ENCODE assay signal across 19 cellular contexts in the genomic region with DNA sequence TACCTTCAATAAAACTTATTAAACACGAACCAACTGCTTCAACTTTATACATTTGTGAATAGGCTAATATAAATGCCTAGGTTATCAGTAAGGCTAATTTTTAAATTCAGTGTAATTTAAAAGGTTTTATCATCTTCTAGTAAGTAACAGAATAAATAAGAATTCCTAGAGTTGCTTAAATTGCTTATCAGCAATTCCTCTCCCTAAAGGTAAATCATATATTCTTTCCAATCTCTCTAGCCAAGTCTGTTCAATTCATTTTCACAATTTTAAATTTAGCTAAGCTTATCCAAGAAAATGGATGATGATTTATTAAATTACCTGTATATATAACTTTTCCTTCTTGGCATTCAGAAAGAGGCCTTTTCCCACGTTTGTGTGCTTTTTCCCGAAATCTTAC. TPM values are rescaled to one million over a fixed set of nuclear protein-coding genes. Genes with fewer than 3 reads are reported as not detected.
DNase-seq lines count a peak whose midpoint lies in the region; ATAC-seq, FAIRE-seq and TF ChIP-seq lines count a peak whose summit lies in the region.
"Had no signal": no experiment of that assay in that cellular context is flagged by ENCODE, and none has a peak within 500 bp of the region (broad histone marks: within the 10 kb centered on the region; RNA-seq: fewer than 3 reads in every experiment).

No MANE protein-coding gene starts in this region.

- H3K4me3 ChIP-seq in HepG2 (replicated peaks in 1 of 3; ENCODE audit: insufficient read depth in 1 of 3, low read depth in 2 of 3, low read length in 3 of 3) (peak overlapping the region in 1 of 3 experiments; percentile 26; a peak in 2 of 6 replicates), right lobe of liver (no peak overlapping the region), OCI-LY7 (ENCODE audit: low read depth, low read length, poor library complexity, severe bottlenecking) (peak overlapping the region; percentile 16), K562 (peak overlapping the region; percentile 12; the same call in 1 of the 2 replicates), SJCRH30 (no peak overlapping the region)
- H3K4me3 ChIP-seq: BLaER1 had no signal

- H2AFZ ChIP-seq in HepG2 (ENCODE audit: low read length) (no peak overlapping the region), OCI-LY7 (ENCODE audit: low read length) (no peak overlapping the region), K562 (ENCODE audit: low read depth, low read length) (no peak overlapping the region)

- TF ChIP-seq RAD21 in HepG2 (CRISPR knock-in tag; IDR thresholded peaks at IDR 0.05) = no peak
- TF ChIP-seq RAD21 in K562 (CRISPR knock-in tag; conservative IDR thresholded peaks at IDR 0.05 in 1 of 2, IDR thresholded peaks at IDR 0.05 in 1 of 2) = no peak

- H3K27me3 ChIP-seq in HepG2 (ENCODE audit: control insufficient read depth in 1 of 2, insufficient read depth in 2 of 2, low read length in 2 of 2) (no peaks in the 10 kb centered on the region; a peak in 1 of 5 replicates), right lobe of liver (no peaks in the 10 kb centered on the region), K562 (ENCODE audit: control insufficient read depth in 2 of 2, insufficient read depth in 2 of 2, low read length in 2 of 2) (no peaks in the 10 kb centered on the region), SJCRH30 (no peaks in the 10 kb centered on the region)
- H3K27me3 ChIP-seq: BLaER1 had no signal

- H3K27ac ChIP-seq in HepG2 (ENCODE audit: extremely low read length, insufficient read depth, low read length) = no peak overlapping the region
- H3K27ac ChIP-seq in right lobe of liver = no peak overlapping the region
- no peak overlapping the region for H3K27ac ChIP-seq in OCI-LY7 (ENCODE audit: low read depth, low read length, poor library complexity, severe bottlenecking)
- H3K27ac ChIP-seq in K562 (ENCODE audit: extremely low read depth, low read depth, low read length) = no peak overlapping the region
- H3K27ac ChIP-seq in SJCRH30 = no peak overlapping the region
- H3K27ac ChIP-seq: BLaER1, HL-60 had no signal

- no peak for TF ChIP-seq POLR2A in HepG2 (IDR thresholded peaks at IDR 0.05; ENCODE audit: insufficient read depth in 1 of 2, low read depth in 2 of 2, low read length in 2 of 2)
- TF ChIP-seq POLR2A in right lobe of liver (IDR thresholded peaks at IDR 0.05) = no peak
- no peak for TF ChIP-seq POLR2A in K562 (conservative IDR thresholded peaks at IDR 0.05)

- H3K36me3 ChIP-seq in HepG2 (replicated peaks in 1 of 2; ENCODE audit: control insufficient read depth in 1 of 2, insufficient read depth in 2 of 2, low read length in 2 of 2) (peaks cover 2 to 5% of the 10 kb centered on the region in 2 experiments; a peak in 2 of 5 replicates), right lobe of liver (no peaks in the 10 kb centered on the region), OCI-LY7 (ENCODE audit: insufficient read depth, low read length) (peaks cover 36% of the 10 kb centered on the region), K562 (ENCODE audit: control insufficient read depth, insufficient read depth, low read length) (peaks cover 47% of the 10 kb centered on the region), SJCRH30 (peaks cover 18% of the 10 kb centered on the region; the same call in 1 of the 2 replicates)

- H3K9me3 ChIP-seq in HepG2 (ENCODE audit: low read length) (no peaks in the 10 kb centered on the region), right lobe of liver (no peaks in the 10 kb centered on the region), OCI-LY7 (ENCODE audit: low read length) (peaks cover 8% of the 10 kb centered on the region; the same call in 1 of the 2 replicates), K562 (replicated peaks; ENCODE audit: control insufficient read depth, insufficient read depth, low read depth, low read length) (peaks cover 5% of the 10 kb centered on the region; the same call in 1 of the 2 replicates), SJCRH30 (replicated peaks) (0 out of 2 replicates have a peak, but pooled peaks cover 2% of the 10 kb centered on the region)
- H3K9me3 ChIP-seq: Caco-2 had no signal

- H3K9me1 ChIP-seq in K562 (ENCODE audit: control insufficient read depth, insufficient read depth, low read length) = no peaks in the 10 kb centered on the region

- CTCF ChIA-PET in HepG2 (lab: Yijun Ruan, JAX; ENCODE audit: low intra/inter-chr PET ratio, low total read pairs) = no interaction called here
- CTCF ChIA-PET in OCI-LY7 (lab: Charles Lee; ENCODE audit: unreplicated experiment) = no interaction called here
- CTCF ChIA-PET in K562 (lab: Yijun Ruan, JAX; ENCODE audit: low intra/inter-chr PET ratio) = no interaction called here

- H3K4me1 ChIP-seq in HepG2 (ENCODE audit: insufficient read depth, low read length) (peaks cover 63% of the 10 kb centered on the region), right lobe of liver (peaks cover 0 to 6% (median 3%) of the 10 kb centered on the region in 4 donors), OCI-LY7 (ENCODE audit: insufficient read depth, low read length, poor library complexity, severe bottlenecking) (peaks cover 26% of the 10 kb centered on the region), K562 (replicated peaks in 1 of 2; ENCODE audit: control insufficient read depth in 2 of 2, insufficient read depth in 2 of 2, low read length in 2 of 2) (peaks cover 4 to 6% of the 10 kb centered on the region in 2 experiments; a peak in 3 of 5 replicates), SJCRH30 (no peaks in the 10 kb centered on the region)
- H3K4me1 ChIP-seq: Caco-2 had no signal

- TF ChIP-seq EP300 in HepG2 (IDR thresholded peaks at IDR 0.05; ENCODE audit: low read depth in 2 of 2, low read length in 2 of 2) (no peak), HepG2 (CRISPR knock-in tag; IDR thresholded peaks at IDR 0.05; ENCODE audit: borderline replicate concordance) (no peak), K562 (IDR thresholded peaks at IDR 0.05; ENCODE audit: low read length) (no peak)

- DNase-seq in HepG2 (ENCODE audit: low spot score) (no peak), right lobe of liver (no peak), OCI-LY7 (ENCODE audit: low spot score) (no peak), K562 (ENCODE audit: extremely low read depth in 1 of 4, low spot score in 3 of 4) (no peak), NCI-H524 (lab: John Stamatoyannopoulos, UW) (no peak), SJCRH30 (no peak)
- DNase-seq: 8988T; AML-193; Caco-2; CD8-positive, alpha-beta memory T cell; DND-41; GF-D8; HCEC 1CT; HFFc6 had no signal

- in situ Hi-C loops in HepG2 (cut with HindIII; ENCODE audit: extremely low pct_ligation_motif_present, low pct_unique_long_range_greater_than_20kb) = no loop called here
- in situ Hi-C loops in K562 (cut with MboI) = no loop called here

- intact Hi-C loops in HepG2 (cut with micrococcal nuclease; ENCODE audit: unreplicated experiment) = loop anchor here (10.0 kb wide), 1 partner anchor 241 kb away; no protein-coding TSS in a partner anchor
- intact Hi-C loops in right lobe of liver (cut with DNase I) = no loop called here
- intact Hi-C loops in OCI-LY7 (cut with micrococcal nuclease; ENCODE audit: unreplicated experiment) = no loop called here
- intact Hi-C loops in K562 (cut with micrococcal nuclease) = no loop called here

- WGBS in HepG2 (ENCODE audit: low lambda C conversion rate) = 97% methylated on average over 3 of the region's 3 CpGs
- WGBS in right lobe of liver (ENCODE audit: insufficient coverage, low coverage, low lambda C conversion rate, missing lambda C conversion rate) = 85% methylated on average over 3 of the region's 3 CpGs
- 59% methylated on average over 3 of the region's 3 CpGs for WGBS in K562 (ENCODE audit: insufficient coverage, low coverage, missing lambda C conversion rate)

- peaks cover 19% of the 10 kb centered on the region for H3K79me2 ChIP-seq in HepG2 (ENCODE audit: insufficient read depth, low read length)
- peaks cover 67% of the 10 kb centered on the region for H3K79me2 ChIP-seq in OCI-LY7 (ENCODE audit: insufficient read depth, low read depth, low read length)
- H3K79me2 ChIP-seq in K562 (ENCODE audit: control insufficient read depth, insufficient read depth, low read length) = peaks cover 73% of the 10 kb centered on the region

- H4K20me1 ChIP-seq in HepG2 (ENCODE audit: insufficient read depth, low read length) (no peaks in the 10 kb centered on the region), OCI-LY7 (ENCODE audit: insufficient read depth, low read length) (no peaks in the 10 kb centered on the region), K562 (replicated peaks; ENCODE audit: control insufficient read depth, insufficient read depth, low read length) (no peaks in the 10 kb centered on the region)
- H4K20me1 ChIP-seq: BLaER1 had no signal

- no TSS peak for BruUV-seq in HepG2 (replicated peaks; lab: Mats Ljungman, UMichigan)
- no TSS peak for BruUV-seq in OCI-LY7 (replicated peaks; lab: Mats Ljungman, UMichigan)
- no TSS peak for BruUV-seq in K562 (replicated peaks; lab: Mats Ljungman, UMichigan)

- H3K9me2 ChIP-seq in OCI-LY7 (ENCODE audit: insufficient read depth, low read length) = no peaks in the 10 kb centered on the region

- no peak for ATAC-seq in HepG2
- no peak for ATAC-seq in right lobe of liver
- no peak for ATAC-seq in K562
- no peak for ATAC-seq in GM19351 (IDR thresholded peaks at IDR 0.05; ENCODE audit: unreplicated experiment)
- no peak for ATAC-seq in GM18520 (IDR thresholded peaks at IDR 0.05; ENCODE audit: unreplicated experiment)

- H3K4me2 ChIP-seq in HepG2 (ENCODE audit: low read depth, low read length) (peak overlapping the region; percentile 49), OCI-LY7 (ENCODE audit: low read length) (peak overlapping the region; percentile 39), K562 (ENCODE audit: insufficient read depth, low read length) (peak overlapping the region; percentile 40; the same call in 1 of the 2 replicates)

- no peak overlapping the region for H3K9ac ChIP-seq in HepG2 (ENCODE audit: insufficient read depth, low read depth, low read length)
- 0 out of 4 replicates have a peak overlapping the region, but pooled peaks of 1 of the 2 experiments have one; percentile 9 for H3K9ac ChIP-seq in K562 (ENCODE audit: insufficient read depth in 1 of 2, low read depth in 2 of 2, low read length in 2 of 2)
- H3K9ac ChIP-seq: BLaER1 had no signal

- FAIRE-seq in HepG2 (lab: Jason Lieb, UNC) (no peak), K562 (lab: Jason Lieb, UNC) (no peak)
- FAIRE-seq: H1 had no signal

- POLR2A ChIA-PET in HepG2 (lab: Yijun Ruan, JAX) (no interaction called here), OCI-LY7 (lab: Charles Lee) (no interaction called here), K562 (lab: Yijun Ruan, JAX) (no interaction called here)

- TF ChIP-seq CTCF in HepG2 (CRISPR knock-in tag; IDR thresholded peaks at IDR 0.05) (no peak), right lobe of liver (IDR thresholded peaks at IDR 0.05) (no peak), OCI-LY7 (conservative IDR thresholded peaks at IDR 0.05; ENCODE audit: low read length) (no peak), K562 (IDR thresholded peaks at IDR 0.05 in 2 of 3, conservative IDR thresholded peaks at IDR 0.05 in 1 of 3; ENCODE audit: insufficient read depth in 2 of 3, low read depth in 1 of 3, low read length in 3 of 3) (no peak)

RNA-seq across cellular contexts. Expression of a gene that starts 4.6 kb away (rescaled TPM):
- total RNA-seq in HepG2 (2016; rRNA removed; fragmentation: Illumina TruSeq; extraction: Trizol) (37.6 and 92.7 TPM in 2 replicates), right lobe of liver (1 to 10 TPM; 3.9 to 9.1 (median 5.0) TPM), OCI-LY7 (2022) (23.3 and 27.0 TPM in 2 replicates), K562 (2014; rRNA removed) (14.9 and 15.3 TPM in 2 replicates), K562 (2014; rRNA removed; fragmentation: Illumina TruSeq; extraction: Trizol) (53.3 and 64.3 TPM in 2 replicates), K562 (2015; rRNA removed; fragmentation: Illumina TruSeq; extraction: Trizol) (37.0 and 43.2 TPM in 2 replicates), K562 (2021) (25.2 and 29.0 TPM in 2 replicates)
- total RNA-seq in HepG2 (2016; cell fraction: cytosol; rRNA removed; fragmentation: Illumina TruSeq; extraction: Trizol; ENCODE audit: low read depth) = 2.4 and 3.7 TPM in 2 replicates
- total RNA-seq in HepG2 (2016; cell fraction: insoluble cytoplasmic fraction; rRNA removed; fragmentation: Illumina TruSeq; extraction: Trizol) = 36.1 and 88.7 TPM in 2 replicates
- 7.3 and 12.5 TPM in 2 replicates for total RNA-seq in HepG2 (2016; cell fraction: membrane; rRNA removed; fragmentation: Illumina TruSeq; extraction: Trizol)
- total RNA-seq in HepG2 (2016; cell fraction: nucleus; rRNA removed; fragmentation: Illumina TruSeq; extraction: Trizol) = 42.5 and 43.7 TPM in 2 replicates
- polyA plus RNA-seq in HepG2 (2011; rRNA removed) (5.9 and 6.5 TPM in 2 replicates), K562 (2011; rRNA removed) (23.6 and 27.5 TPM in 2 replicates), K562 (2014; fragmentation: Illumina TruSeq; extraction: Trizol) (15.5 and 19.3 TPM in 2 replicates), K562 (2014; fragmentation: Nextera tagmentation; extraction: Ambion mirVana) (10 to 100 TPM; 11.4 to 46.0 TPM), K562 (2014; rRNA removed) (10.8 and 12.7 TPM in 2 replicates)
- 1.8 and 3.3 TPM in 2 replicates for polyA plus RNA-seq in HepG2 (2011; cell fraction: cytosol; rRNA removed)
- polyA plus RNA-seq in HepG2 (2011; cell fraction: nucleus; rRNA removed) = 4.8 and 5.9 TPM in 2 replicates
- polyA plus RNA-seq in HepG2 (2012) = 4.2 and 7.6 TPM in 2 replicates
- 0.45 and 0.97 TPM in 2 replicates for polyA plus RNA-seq in HepG2 (2016; cell fraction: cytosol; fragmentation: Illumina TruSeq; extraction: Trizol; ENCODE audit: low read depth)
- 16.9 and 17.6 TPM in 2 replicates for polyA plus RNA-seq in HepG2 (2016; cell fraction: insoluble cytoplasmic fraction; fragmentation: Illumina TruSeq; extraction: Trizol; ENCODE audit: low read depth)
- polyA plus RNA-seq in HepG2 (2016; cell fraction: membrane; fragmentation: Illumina TruSeq; extraction: Trizol; ENCODE audit: low read depth) = 1.9 and 2.3 TPM in 2 replicates
- 13.4 and 13.5 TPM in 2 replicates for polyA plus RNA-seq in HepG2 (2016; cell fraction: nucleus; fragmentation: Illumina TruSeq; extraction: Trizol; ENCODE audit: insufficient read depth, low read depth)
- 11.6 and 18.1 TPM in 2 replicates for polyA minus RNA-seq in HepG2 (2011; rRNA and poly(A)+ RNA removed; ENCODE audit: low replicate concordance)
- polyA minus RNA-seq in HepG2 (2011; cell fraction: cytosol; rRNA and poly(A)+ RNA removed) = 9.5 and 12.3 TPM in 2 replicates
- polyA minus RNA-seq in HepG2 (2011; cell fraction: nucleus; rRNA and poly(A)+ RNA removed) = 34.6 and 35.0 TPM in 2 replicates
- total RNA-seq in OCI-LY7 (2014; rRNA removed; shearing (Covaris generic)) = 20.5 and 21.1 TPM in 2 replicates
- 11.5 and 61.1 TPM in 2 replicates for total RNA-seq in K562 (2011; cell fraction: chromatin; rRNA removed; ENCODE audit: low replicate concordance)
- 4.5 and 7.2 TPM in 2 replicates for total RNA-seq in K562 (2011; cell fraction: nucleolus; rRNA removed)
- 15.5 and 28.9 TPM in 2 replicates for total RNA-seq in K562 (2011; cell fraction: nucleoplasm; rRNA removed)
- polyA plus RNA-seq in K562 (2011; cell fraction: cytosol; rRNA removed) = 3.2 and 7.9 TPM in 2 replicates
- 14.0 and 21.1 TPM in 2 replicates for polyA plus RNA-seq in K562 (2011; cell fraction: nucleus; rRNA removed)
- 5.7 and 9.9 TPM in 2 replicates for polyA plus RNA-seq in K562 (2012)
- 76.5 and 84.5 TPM in 2 replicates for polyA minus RNA-seq in K562 (2011; rRNA and poly(A)+ RNA removed)
- polyA minus RNA-seq in K562 (2011; cell fraction: cytosol; rRNA and poly(A)+ RNA removed) = 12.7 and 21.4 TPM in 2 replicates
- 15.5 and 28.7 TPM in 2 replicates for polyA minus RNA-seq in K562 (2011; cell fraction: nucleus; rRNA and poly(A)+ RNA removed)
- total RNA-seq in SJCRH30 (2014; rRNA removed; shearing (Covaris generic)) = 29.2 and 35.7 TPM in 2 replicates

RNA-seq across cellular contexts. Expression of a gene that starts 4.7 kb away (rescaled TPM):
- total RNA-seq in HepG2 (2016; rRNA removed; fragmentation: Illumina TruSeq; extraction: Trizol) (7.1 and 8.4 TPM in 2 replicates), right lobe of liver (10 to 100 TPM in 2 of 6 experiments, 1 to 10 TPM in 4; 6.5 to 16.0 (median 9.3) TPM), OCI-LY7 (2022) (28.9 and 31.7 TPM in 2 replicates), K562 (2014; rRNA removed) (11.0 and 13.8 TPM in 2 replicates), K562 (2014; rRNA removed; fragmentation: Illumina TruSeq; extraction: Trizol) (22.3 and 22.7 TPM in 2 replicates), K562 (2015; rRNA removed; fragmentation: Illumina TruSeq; extraction: Trizol) (17.5 and 18.8 TPM in 2 replicates), K562 (2021) (14.5 and 14.7 TPM in 2 replicates)
- 2.5 and 3.7 TPM in 2 replicates for total RNA-seq in HepG2 (2016; cell fraction: cytosol; rRNA removed; fragmentation: Illumina TruSeq; extraction: Trizol; ENCODE audit: low read depth)
- 6.7 and 8.5 TPM in 2 replicates for total RNA-seq in HepG2 (2016; cell fraction: insoluble cytoplasmic fraction; rRNA removed; fragmentation: Illumina TruSeq; extraction: Trizol)
- total RNA-seq in HepG2 (2016; cell fraction: membrane; rRNA removed; fragmentation: Illumina TruSeq; extraction: Trizol) = 6.9 and 7.2 TPM in 2 replicates
- total RNA-seq in HepG2 (2016; cell fraction: nucleus; rRNA removed; fragmentation: Illumina TruSeq; extraction: Trizol) = 8.9 and 9.7 TPM in 2 replicates
- polyA plus RNA-seq in HepG2 (2011; rRNA removed) (5.6 and 6.6 TPM in 2 replicates), K562 (2011; rRNA removed) (31.3 and 34.5 TPM in 2 replicates), K562 (2014; fragmentation: Illumina TruSeq; extraction: Trizol) (14.9 and 17.2 TPM in 2 replicates), K562 (2014; fragmentation: Nextera tagmentation; extraction: Ambion mirVana) (10 to 100 TPM; 10.8 to 12.8 TPM), K562 (2014; rRNA removed) (15.1 and 16.0 TPM in 2 replicates)
- 1.2 and 2.2 TPM in 2 replicates for polyA plus RNA-seq in HepG2 (2011; cell fraction: cytosol; rRNA removed)
- 5.7 and 6.2 TPM in 2 replicates for polyA plus RNA-seq in HepG2 (2011; cell fraction: nucleus; rRNA removed)
- polyA plus RNA-seq in HepG2 (2012) = 3.4 and 3.9 TPM in 2 replicates
- polyA plus RNA-seq in HepG2 (2016; cell fraction: cytosol; fragmentation: Illumina TruSeq; extraction: Trizol; ENCODE audit: low read depth) = 1.3 and 1.7 TPM in 2 replicates
- polyA plus RNA-seq in HepG2 (2016; cell fraction: insoluble cytoplasmic fraction; fragmentation: Illumina TruSeq; extraction: Trizol; ENCODE audit: low read depth) = 5.2 and 6.3 TPM in 2 replicates
- polyA plus RNA-seq in HepG2 (2016; cell fraction: membrane; fragmentation: Illumina TruSeq; extraction: Trizol; ENCODE audit: low read depth) = 3.8 TPM in 2 replicates
- polyA plus RNA-seq in HepG2 (2016; cell fraction: nucleus; fragmentation: Illumina TruSeq; extraction: Trizol; ENCODE audit: insufficient read depth, low read depth) = 11.0 and 13.1 TPM in 2 replicates
- 2.1 and 3.3 TPM in 2 replicates for polyA minus RNA-seq in HepG2 (2011; rRNA and poly(A)+ RNA removed; ENCODE audit: low replicate concordance)
- 2.8 and 4.5 TPM in 2 replicates for polyA minus RNA-seq in HepG2 (2011; cell fraction: cytosol; rRNA and poly(A)+ RNA removed)
- 8.1 and 10.9 TPM in 2 replicates for polyA minus RNA-seq in HepG2 (2011; cell fraction: nucleus; rRNA and poly(A)+ RNA removed)
- 17.3 and 17.9 TPM in 2 replicates for total RNA-seq in OCI-LY7 (2014; rRNA removed; shearing (Covaris generic))
- total RNA-seq in K562 (2011; cell fraction: chromatin; rRNA removed; ENCODE audit: low replicate concordance) = 20.8 and 50.5 TPM in 2 replicates
- 9.3 and 12.6 TPM in 2 replicates for total RNA-seq in K562 (2011; cell fraction: nucleolus; rRNA removed)
- total RNA-seq in K562 (2011; cell fraction: nucleoplasm; rRNA removed) = 18.5 and 41.3 TPM in 2 replicates
- 6.6 and 11.5 TPM in 2 replicates for polyA plus RNA-seq in K562 (2011; cell fraction: cytosol; rRNA removed)
- polyA plus RNA-seq in K562 (2011; cell fraction: nucleus; rRNA removed) = 18.1 and 24.4 TPM in 2 replicates
- 11.7 and 19.0 TPM in 2 replicates for polyA plus RNA-seq in K562 (2012)
- polyA minus RNA-seq in K562 (2011; rRNA and poly(A)+ RNA removed) = 32.6 and 34.5 TPM in 2 replicates
- 9.9 and 11.9 TPM in 2 replicates for polyA minus RNA-seq in K562 (2011; cell fraction: cytosol; rRNA and poly(A)+ RNA removed)
- polyA minus RNA-seq in K562 (2011; cell fraction: nucleus; rRNA and poly(A)+ RNA removed) = 14.4 and 22.3 TPM in 2 replicates
- 13.5 and 15.7 TPM in 2 replicates for total RNA-seq in SJCRH30 (2014; rRNA removed; shearing (Covaris generic))

RNA-seq across cellular contexts. Expression of a gene that starts 52.1 kb away (rescaled TPM):
- total RNA-seq in HepG2 (2016; rRNA removed; fragmentation: Illumina TruSeq; extraction: Trizol) = 85.5 and 148 TPM in 2 replicates
- total RNA-seq in HepG2 (2016; cell fraction: cytosol; rRNA removed; fragmentation: Illumina TruSeq; extraction: Trizol; ENCODE audit: low read depth) = 12.4 and 17.1 TPM in 2 replicates
- total RNA-seq in HepG2 (2016; cell fraction: insoluble cytoplasmic fraction; rRNA removed; fragmentation: Illumina TruSeq; extraction: Trizol) = 90.5 and 142 TPM in 2 replicates
- total RNA-seq in HepG2 (2016; cell fraction: membrane; rRNA removed; fragmentation: Illumina TruSeq; extraction: Trizol) = 63.7 and 70.0 TPM in 2 replicates
- total RNA-seq in HepG2 (2016; cell fraction: nucleus; rRNA removed; fragmentation: Illumina TruSeq; extraction: Trizol) = 44.9 and 45.5 TPM in 2 replicates
- polyA plus RNA-seq in HepG2 (2011; rRNA removed) = 22.3 and 32.3 TPM in 2 replicates
- 12.5 and 19.3 TPM in 2 replicates for polyA plus RNA-seq in HepG2 (2011; cell fraction: cytosol; rRNA removed)
- 11.0 and 12.8 TPM in 2 replicates for polyA plus RNA-seq in HepG2 (2011; cell fraction: nucleus; rRNA removed)
- polyA plus RNA-seq in HepG2 (2012) = 35.5 and 36.4 TPM in 2 replicates
- 13.7 and 14.1 TPM in 2 replicates for polyA plus RNA-seq in HepG2 (2016; cell fraction: cytosol; fragmentation: Illumina TruSeq; extraction: Trizol; ENCODE audit: low read depth)
- 99.5 and 109 TPM in 2 replicates for polyA plus RNA-seq in HepG2 (2016; cell fraction: insoluble cytoplasmic fraction; fragmentation: Illumina TruSeq; extraction: Trizol; ENCODE audit: low read depth)
- 41.8 and 46.1 TPM in 2 replicates for polyA plus RNA-seq in HepG2 (2016; cell fraction: membrane; fragmentation: Illumina TruSeq; extraction: Trizol; ENCODE audit: low read depth)
- 41.4 and 45.6 TPM in 2 replicates for polyA plus RNA-seq in HepG2 (2016; cell fraction: nucleus; fragmentation: Illumina TruSeq; extraction: Trizol; ENCODE audit: insufficient read depth, low read depth)
- polyA minus RNA-seq in HepG2 (2011; rRNA and poly(A)+ RNA removed; ENCODE audit: low replicate concordance) = 9.6 and 27.1 TPM in 2 replicates
- 42.4 and 45.7 TPM in 2 replicates for polyA minus RNA-seq in HepG2 (2011; cell fraction: cytosol; rRNA and poly(A)+ RNA removed)
- polyA minus RNA-seq in HepG2 (2011; cell fraction: nucleus; rRNA and poly(A)+ RNA removed) = 39.9 and 42.1 TPM in 2 replicates
- 10 to 100 TPM; 28.6 to 52.9 (median 43.5) TPM for total RNA-seq in right lobe of liver
- total RNA-seq in OCI-LY7 (2014; rRNA removed; shearing (Covaris generic)) = 20.6 and 29.4 TPM in 2 replicates
- total RNA-seq in OCI-LY7 (2022) = 22.0 and 26.1 TPM in 2 replicates
- 8.5 and 39.9 TPM in 2 replicates for total RNA-seq in K562 (2011; cell fraction: chromatin; rRNA removed; ENCODE audit: low replicate concordance)
- 7.0 and 7.7 TPM in 2 replicates for total RNA-seq in K562 (2011; cell fraction: nucleolus; rRNA removed)
- total RNA-seq in K562 (2011; cell fraction: nucleoplasm; rRNA removed) = 20.2 and 20.7 TPM in 2 replicates
- total RNA-seq in K562 (2014; rRNA removed) = 19.6 and 21.7 TPM in 2 replicates
- total RNA-seq in K562 (2014; rRNA removed; fragmentation: Illumina TruSeq; extraction: Trizol) = 26.0 and 29.6 TPM in 2 replicates
- total RNA-seq in K562 (2015; rRNA removed; fragmentation: Illumina TruSeq; extraction: Trizol) = 26.8 and 29.4 TPM in 2 replicates
- total RNA-seq in K562 (2021) = 17.2 and 17.4 TPM in 2 replicates
- polyA plus RNA-seq in K562 (2011; rRNA removed) = 18.1 and 23.7 TPM in 2 replicates
- 3.7 and 7.8 TPM in 2 replicates for polyA plus RNA-seq in K562 (2011; cell fraction: cytosol; rRNA removed)
- polyA plus RNA-seq in K562 (2011; cell fraction: nucleus; rRNA removed) = 10.3 and 18.0 TPM in 2 replicates
- 14.3 and 15.7 TPM in 2 replicates for polyA plus RNA-seq in K562 (2012)
- polyA plus RNA-seq in K562 (2014; fragmentation: Illumina TruSeq; extraction: Trizol) = 17.8 and 23.4 TPM in 2 replicates
- polyA plus RNA-seq in K562 (2014; fragmentation: Nextera tagmentation; extraction: Ambion mirVana) = 10 to 100 TPM; 10.3 to 14.1 TPM
- 20.7 and 29.1 TPM in 2 replicates for polyA plus RNA-seq in K562 (2014; rRNA removed)
- 15.0 and 18.9 TPM in 2 replicates for polyA minus RNA-seq in K562 (2011; rRNA and poly(A)+ RNA removed)
- polyA minus RNA-seq in K562 (2011; cell fraction: cytosol; rRNA and poly(A)+ RNA removed) = 11.4 and 13.8 TPM in 2 replicates
- polyA minus RNA-seq in K562 (2011; cell fraction: nucleus; rRNA and poly(A)+ RNA removed) = 25.6 and 50.9 TPM in 2 replicates
- 125 and 147 TPM in 2 replicates for total RNA-seq in SJCRH30 (2014; rRNA removed; shearing (Covaris generic))

Comparison
In these comparisons a context has a peak if more than half of its experiments do, and no peak if none do; other contexts are left out.
1. H3K4me3 ChIP-seq: peak in OCI-LY7 (single experiment) and K562 (single experiment); none in right lobe of liver (0 of 3) and SJCRH30 (single experiment).
2. Peak in every context shown above with its lines, with median percentiles within 50 percentile points of each other: H3K4me2 ChIP-seq.